ENCODE assay signal across 31 cellular contexts in the genomic region with DNA sequence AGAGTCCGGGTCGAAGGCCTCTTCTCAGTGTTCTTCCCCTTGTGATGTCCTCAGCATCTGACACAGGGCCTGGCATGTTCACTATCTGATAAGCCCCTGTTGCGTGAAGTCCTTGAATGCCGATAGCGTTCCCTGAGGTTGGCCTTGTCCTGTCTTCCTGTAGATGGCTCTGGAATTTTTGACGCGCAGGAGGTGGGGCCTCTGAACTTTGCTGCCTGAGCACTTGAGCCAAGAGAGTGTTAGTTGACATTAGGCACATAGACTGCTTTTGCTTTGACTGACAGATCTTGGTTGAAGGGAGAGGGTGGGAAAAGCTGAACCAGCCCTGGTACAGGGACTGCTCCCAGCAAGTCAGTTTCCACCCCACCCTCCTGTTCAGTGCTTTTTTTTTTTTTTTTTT. TPM values are rescaled to one million over a fixed set of nuclear protein-coding genes. Genes with fewer than 3 reads are reported as not detected.
DNase-seq lines count a peak whose midpoint lies in the region; ATAC-seq, FAIRE-seq and TF ChIP-seq lines count a peak whose summit lies in the region.
"Had no signal": no experiment of that assay in that cellular context is flagged by ENCODE, and none has a peak within 500 bp of the region (broad histone marks: within the 10 kb centered on the region; RNA-seq: fewer than 3 reads in every experiment).

No MANE protein-coding gene starts in this region.

- intact Hi-C loops in activated CD4-positive, alpha-beta memory T cell treated with anti-CD3 and anti-CD28 coated beads for 36 hours (cut with micrococcal nuclease), result no loop called here
- intact Hi-C loops in HepG2 (cut with micrococcal nuclease; ENCODE audit: unreplicated experiment), result no loop called here

- TF ChIP-seq EP300 in gastroesophageal sphincter (IDR thresholded peaks at IDR 0.05), result no peak
- no peak for TF ChIP-seq EP300 in HepG2 (IDR thresholded peaks at IDR 0.05; ENCODE audit: low read depth in 2 of 2, low read length in 2 of 2)
- TF ChIP-seq EP300 in HepG2 (CRISPR knock-in tag; IDR thresholded peaks at IDR 0.05; ENCODE audit: borderline replicate concordance), result no peak
- no peak for TF ChIP-seq EP300 in suprapubic skin (IDR thresholded peaks at IDR 0.05)

- peak; percentile 36 for FAIRE-seq in HepG2 (lab: Jason Lieb, UNC)
- FAIRE-seq: GM19239, islet of Langerhans had no signal

- peaks cover 3% of the 10 kb centered on the region for H3K79me2 ChIP-seq in HepG2 (ENCODE audit: insufficient read depth, low read length)

- H3K36me3 Mint-ChIP-seq in activated CD4-positive, alpha-beta memory T cell treated with anti-CD3 and anti-CD28 coated beads, Interleukin-2, amount 10 ng/mL, durations not matched to agents 7 days and 5 days (ENCODE audit: low read depth), result peaks cover 5% of the 10 kb centered on the region
- H3K36me3 Mint-ChIP-seq in activated CD4-positive, alpha-beta memory T cell treated with anti-CD3 and anti-CD28 coated beads for 36 hours, result peaks cover 1% of the 10 kb centered on the region
- H3K36me3 Mint-ChIP-seq: CD8-positive, alpha-beta T cell; memory B cell had no signal

- TF ChIP-seq CTCF in gastroesophageal sphincter (IDR thresholded peaks at IDR 0.05), result no peak
- no peak for TF ChIP-seq CTCF in HepG2 (CRISPR knock-in tag; IDR thresholded peaks at IDR 0.05)
- no peak for TF ChIP-seq CTCF in suprapubic skin (IDR thresholded peaks at IDR 0.05)

- H3K9ac ChIP-seq in HepG2 (ENCODE audit: insufficient read depth, low read depth, low read length) (no peak overlapping the region), stomach smooth muscle (ENCODE audit: low read length in 2 of 2) (peak overlapping the region in 1 of 2 donors; percentile 13)
- H3K9ac ChIP-seq: SK-N-SH had no signal

- H2AFZ ChIP-seq in HepG2 (ENCODE audit: low read length), result no peak overlapping the region

- DNase-seq in activated CD4-positive, alpha-beta memory T cell treated with anti-CD3 and anti-CD28 coated beads, Interleukin-2, amount 10 ng/mL, durations not matched to agents 7 days and 5 days, result peak; percentile 6
- no peak for DNase-seq in activated CD4-positive, alpha-beta memory T cell treated with anti-CD3 and anti-CD28 coated beads for 36 hours
- DNase-seq in HepG2 (ENCODE audit: low spot score) (peak; percentile 67), suprapubic skin (ENCODE audit: low spot score in 2 of 2) (no peak)
- DNase-seq in activated CD4-positive, alpha-beta T cell treated with anti-CD3 and anti-CD28 coated beads for 48 hours, result no peak
- DNase-seq: DMS 273 treated with DMSO at 0.1 percent for 48 hours; effector memory CD8-positive, alpha-beta T cell; foreskin melanocyte; H9; NCI-H1092 treated with DMSO at 0.1 percent for 48 hours; NCI-H2029; NCI-H226; NCI-H748 treated with DMSO at 0.1 percent for 48 hours; retina; RPMI8226; SK-N-SH; stimulated activated naive CD8-positive, alpha-beta T cell treated with anti-CD3 and anti-CD28 coated beads, Interleukin-15, Interleukin-2, amounts not matched to agents 100 U/mL and 50 U/mL, for 24 hours; T-helper 17 cell; tibial artery had no signal

- H3K4me3 Mint-ChIP-seq in activated CD4-positive, alpha-beta memory T cell treated with anti-CD3 and anti-CD28 coated beads, Interleukin-2, amount 10 ng/mL, durations not matched to agents 7 days and 5 days, result no peak overlapping the region
- no peak overlapping the region for H3K4me3 Mint-ChIP-seq in activated CD4-positive, alpha-beta memory T cell treated with anti-CD3 and anti-CD28 coated beads for 36 hours
- H3K4me3 Mint-ChIP-seq: effector memory CD8-positive, alpha-beta T cell; H9; memory B cell had no signal

- no peak for TF ChIP-seq RAD21 in HepG2 (CRISPR knock-in tag; IDR thresholded peaks at IDR 0.05)

- no peaks in the 10 kb centered on the region for H3K9me3 Mint-ChIP-seq in activated CD4-positive, alpha-beta memory T cell treated with anti-CD3 and anti-CD28 coated beads, Interleukin-2, amount 10 ng/mL, durations not matched to agents 7 days and 5 days
- no peaks in the 10 kb centered on the region for H3K9me3 Mint-ChIP-seq in activated CD4-positive, alpha-beta memory T cell treated with anti-CD3 and anti-CD28 coated beads for 36 hours
- H3K9me3 Mint-ChIP-seq: activated naive CD4-positive, alpha-beta T cell treated with anti-CD3 and anti-CD28 coated beads, Interleukin-2, amount 50 U/mL, for 72 hours; activated T-helper 2 cell treated with anti-CD3 and anti-CD28 coated beads, Interferon-gamma antibody, Interleukin-2, Interleukin-4, amounts not matched to agents 10 μg/mL and 5 μg/mL and 100 μg/mL, durations not matched to agents 14 hours and 24 hours and 36 hours; CD8-positive, alpha-beta T cell; effector memory CD8-positive, alpha-beta T cell; H9; memory B cell had no signal

- no peaks in the 10 kb centered on the region for H3K27me3 Mint-ChIP-seq in activated CD4-positive, alpha-beta memory T cell treated with anti-CD3 and anti-CD28 coated beads, Interleukin-2, amount 10 ng/mL, durations not matched to agents 7 days and 5 days
- peaks cover 10% of the 10 kb centered on the region for H3K27me3 Mint-ChIP-seq in activated CD4-positive, alpha-beta memory T cell treated with anti-CD3 and anti-CD28 coated beads for 36 hours
- H3K27me3 Mint-ChIP-seq: T-helper 17 cell had no signal

- H3K27ac Mint-ChIP-seq in activated CD4-positive, alpha-beta memory T cell treated with anti-CD3 and anti-CD28 coated beads, Interleukin-2, amount 10 ng/mL, durations not matched to agents 7 days and 5 days, result no peak overlapping the region
- no peak overlapping the region for H3K27ac Mint-ChIP-seq in activated CD4-positive, alpha-beta memory T cell treated with anti-CD3 and anti-CD28 coated beads for 36 hours
- H3K27ac Mint-ChIP-seq: activated naive CD4-positive, alpha-beta T cell treated with anti-CD3 and anti-CD28 coated beads, Interleukin-2, amount 50 U/mL, for 72 hours; activated T-helper 2 cell treated with anti-CD3 and anti-CD28 coated beads, Interferon-gamma antibody, Interleukin-2, Interleukin-4, amounts not matched to agents 10 μg/mL and 5 μg/mL and 100 μg/mL, durations not matched to agents 14 hours and 24 hours and 36 hours; CD8-positive, alpha-beta T cell; effector memory CD8-positive, alpha-beta T cell; memory B cell; T-helper 17 cell had no signal

- H3K9me3 ChIP-seq in gastroesophageal sphincter (no peaks in the 10 kb centered on the region), HepG2 (ENCODE audit: low read length) (no peaks in the 10 kb centered on the region), stomach smooth muscle (ENCODE audit: control insufficient read depth in 2 of 2, low read length in 2 of 2) (no peaks in the 10 kb centered on the region), suprapubic skin (no peaks in the 10 kb centered on the region)
- H3K9me3 ChIP-seq: neutrophil, SK-N-SH, tibial artery had no signal

- CTCF ChIA-PET in activated CD4-positive, alpha-beta memory T cell treated with anti-CD3 and anti-CD28 coated beads, Interleukin-2, amount 10 ng/mL, durations not matched to agents 7 days and 5 days (lab: Charles Lee), result no interaction called here
- CTCF ChIA-PET in activated CD4-positive, alpha-beta memory T cell treated with anti-CD3 and anti-CD28 coated beads for 36 hours (lab: Charles Lee), result no interaction called here
- CTCF ChIA-PET in HepG2 (lab: Yijun Ruan, JAX; ENCODE audit: low intra/inter-chr PET ratio, low total read pairs), result no interaction called here

- TF ChIP-seq POLR2A in gastroesophageal sphincter (IDR thresholded peaks at IDR 0.05), result no peak
- TF ChIP-seq POLR2A in HepG2 (IDR thresholded peaks at IDR 0.05; ENCODE audit: insufficient read depth in 1 of 2, low read depth in 2 of 2, low read length in 2 of 2), result no peak
- no peak for TF ChIP-seq POLR2A in suprapubic skin (IDR thresholded peaks at IDR 0.05)

- 0 out of 2 replicates have a peak, but pooled peaks cover 4% of the 10 kb centered on the region for H4K20me1 ChIP-seq in HepG2 (ENCODE audit: insufficient read depth, low read length)

- in situ Hi-C loops in HepG2 (cut with HindIII; ENCODE audit: extremely low pct_ligation_motif_present, low pct_unique_long_range_greater_than_20kb), result no loop called here

- no TSS peak for BruUV-seq in HepG2 (replicated peaks; lab: Mats Ljungman, UMichigan)

- H3K4me2 ChIP-seq in HepG2 (ENCODE audit: low read depth, low read length), result no peak overlapping the region
- H3K4me2 ChIP-seq: SK-N-SH had no signal

- peaks cover 65% of the 10 kb centered on the region for H3K4me1 Mint-ChIP-seq in activated CD4-positive, alpha-beta memory T cell treated with anti-CD3 and anti-CD28 coated beads, Interleukin-2, amount 10 ng/mL, durations not matched to agents 7 days and 5 days
- peaks cover 68% of the 10 kb centered on the region for H3K4me1 Mint-ChIP-seq in activated CD4-positive, alpha-beta memory T cell treated with anti-CD3 and anti-CD28 coated beads for 36 hours (ENCODE audit: low read depth)

- ATAC-seq in gastroesophageal sphincter (no peak), HepG2 (peak; percentile 86), HG03280 (IDR thresholded peaks at IDR 0.05; ENCODE audit: unreplicated experiment) (no peak)
- ATAC-seq: activated naive CD4-positive, alpha-beta T cell treated with anti-CD3 and anti-CD28 coated beads, Interleukin-2, amount 50 U/mL, for 72 hours; CD8-positive, alpha-beta T cell; effector memory CD8-positive, alpha-beta T cell; esophagus mucosa; stimulated activated naive CD8-positive, alpha-beta T cell treated with anti-CD3 and anti-CD28 coated beads, Interleukin-15, Interleukin-2, amounts not matched to agents 100 U/mL and 50 U/mL, for 24 hours; T-helper 17 cell had no signal

- H3K27ac ChIP-seq in gastroesophageal sphincter, result peak overlapping the region; percentile 80 to 87 (median 84)
- no peak overlapping the region for H3K27ac ChIP-seq in HepG2 (ENCODE audit: extremely low read length, insufficient read depth, low read length)
- H3K27ac ChIP-seq in stomach smooth muscle (ENCODE audit: low read length), result peak overlapping the region; percentile 64
- H3K27ac ChIP-seq in suprapubic skin, result no peak overlapping the region
- H3K27ac ChIP-seq: 22Rv1, neutrophil, tibial artery had no signal

- WGBS in gastroesophageal sphincter (ENCODE audit: low coverage in 1 of 2), 2 donors, result 90 to 94% methylated on average over 2 of the region's 7 CpGs
- 41% methylated on average over 4 of the region's 7 CpGs for WGBS in HepG2 (ENCODE audit: low lambda C conversion rate)
- 92% methylated on average over 7 of the region's 7 CpGs for WGBS in suprapubic skin

- H3K4me3 ChIP-seq in gastroesophageal sphincter (no peak overlapping the region), HepG2 (replicated peaks in 1 of 3; ENCODE audit: insufficient read depth in 1 of 3, low read depth in 2 of 3, low read length in 3 of 3) (no peak overlapping the region), stomach smooth muscle (ENCODE audit: low read length in 2 of 2) (no peak overlapping the region), suprapubic skin (no peak overlapping the region)
- H3K4me3 ChIP-seq: tibial artery had no signal

- no peaks in the 10 kb centered on the region for H3K36me3 ChIP-seq in gastroesophageal sphincter
- no peaks in the 10 kb centered on the region for H3K36me3 ChIP-seq in HepG2 (replicated peaks in 1 of 2; ENCODE audit: control insufficient read depth in 1 of 2, insufficient read depth in 2 of 2, low read length in 2 of 2)
- no peaks in the 10 kb centered on the region for H3K36me3 ChIP-seq in stomach smooth muscle (ENCODE audit: control insufficient read depth in 2 of 2, insufficient read depth in 2 of 2, low read length in 2 of 2)
- no peaks in the 10 kb centered on the region for H3K36me3 ChIP-seq in suprapubic skin
- H3K36me3 ChIP-seq: neutrophil, tibial artery had no signal

- POLR2A ChIA-PET in activated CD4-positive, alpha-beta memory T cell treated with anti-CD3 and anti-CD28 coated beads, Interleukin-2, amount 10 ng/mL, durations not matched to agents 7 days and 5 days (lab: Charles Lee), result no interaction called here
- POLR2A ChIA-PET in activated CD4-positive, alpha-beta memory T cell treated with anti-CD3 and anti-CD28 coated beads for 36 hours (lab: Charles Lee), result no interaction called here
- POLR2A ChIA-PET in HepG2 (lab: Yijun Ruan, JAX), result no interaction called here

- peaks cover 10 to 100% (median 48%) of the 10 kb centered on the region in 3 donors for H3K4me1 ChIP-seq in gastroesophageal sphincter
- H3K4me1 ChIP-seq in HepG2 (ENCODE audit: insufficient read depth, low read length), result peaks cover 41% of the 10 kb centered on the region
- peaks cover 66% of the 10 kb centered on the region for H3K4me1 ChIP-seq in stomach smooth muscle (ENCODE audit: control insufficient read depth, insufficient read depth, low read length)
- peaks cover 38% of the 10 kb centered on the region for H3K4me1 ChIP-seq in suprapubic skin

- H3K27me3 ChIP-seq in gastroesophageal sphincter (no peaks in the 10 kb centered on the region), HepG2 (ENCODE audit: control insufficient read depth in 1 of 2, insufficient read depth in 2 of 2, low read length in 2 of 2) (no peaks in the 10 kb centered on the region), stomach smooth muscle (ENCODE audit: control insufficient read depth in 1 of 2, insufficient read depth in 2 of 2, low read length in 2 of 2) (no peaks in the 10 kb centered on the region), suprapubic skin (no peaks in the 10 kb centered on the region)
- H3K27me3 ChIP-seq: tibial artery had no signal

RNA-seq across cellular contexts. Expression of gene LDLRAD4, which starts 53.0 kb away (rescaled TPM):
- total RNA-seq in activated CD4-positive, alpha-beta memory T cell treated with anti-CD3 and anti-CD28 coated beads, Interleukin-2, amount 10 ng/mL, durations not matched to agents 7 days and 5 days, result 10 to 100 TPM; 19.1 to 22.4 TPM
- total RNA-seq in activated CD4-positive, alpha-beta memory T cell treated with anti-CD3 and anti-CD28 coated beads for 36 hours, result 10 to 100 TPM; 28.4 to 30.1 TPM
- 10 to 100 TPM; 28.1 to 85.9 (median 55.2) TPM for total RNA-seq in gastroesophageal sphincter
- 10.4 and 13.6 TPM in 2 replicates for total RNA-seq in HepG2 (2016; rRNA removed; fragmentation: Illumina TruSeq; extraction: Trizol)
- total RNA-seq in HepG2 (2016; cell fraction: cytosol; rRNA removed; fragmentation: Illumina TruSeq; extraction: Trizol; ENCODE audit: low read depth), result 6.1 and 8.9 TPM in 2 replicates
- 12.4 and 15.9 TPM in 2 replicates for total RNA-seq in HepG2 (2016; cell fraction: insoluble cytoplasmic fraction; rRNA removed; fragmentation: Illumina TruSeq; extraction: Trizol)
- total RNA-seq in HepG2 (2016; cell fraction: membrane; rRNA removed; fragmentation: Illumina TruSeq; extraction: Trizol), result 11.2 and 12.8 TPM in 2 replicates
- total RNA-seq in HepG2 (2016; cell fraction: nucleus; rRNA removed; fragmentation: Illumina TruSeq; extraction: Trizol), result 18.3 and 32.5 TPM in 2 replicates
- polyA plus RNA-seq in HepG2 (2011; rRNA removed), result 11.8 and 20.9 TPM in 2 replicates
- 7.9 and 14.0 TPM in 2 replicates for polyA plus RNA-seq in HepG2 (2011; cell fraction: cytosol; rRNA removed)
- 35.4 and 60.5 TPM in 2 replicates for polyA plus RNA-seq in HepG2 (2011; cell fraction: nucleus; rRNA removed)
- polyA plus RNA-seq in HepG2 (2012), result 7.9 and 15.6 TPM in 2 replicates
- polyA plus RNA-seq in HepG2 (2016; cell fraction: cytosol; fragmentation: Illumina TruSeq; extraction: Trizol; ENCODE audit: low read depth), result 9.0 and 9.7 TPM in 2 replicates
- 12.7 and 13.9 TPM in 2 replicates for polyA plus RNA-seq in HepG2 (2016; cell fraction: insoluble cytoplasmic fraction; fragmentation: Illumina TruSeq; extraction: Trizol; ENCODE audit: low read depth)
- polyA plus RNA-seq in HepG2 (2016; cell fraction: membrane; fragmentation: Illumina TruSeq; extraction: Trizol; ENCODE audit: low read depth), result 12.9 and 14.9 TPM in 2 replicates
- 20.5 and 30.2 TPM in 2 replicates for polyA plus RNA-seq in HepG2 (2016; cell fraction: nucleus; fragmentation: Illumina TruSeq; extraction: Trizol; ENCODE audit: insufficient read depth, low read depth)
- polyA minus RNA-seq in HepG2 (2011; rRNA and poly(A)+ RNA removed; ENCODE audit: low replicate concordance), result 0.19 and 17.1 TPM in 2 replicates
- polyA minus RNA-seq in HepG2 (2011; cell fraction: cytosol; rRNA and poly(A)+ RNA removed), result 5.8 and 10.2 TPM in 2 replicates
- polyA minus RNA-seq in HepG2 (2011; cell fraction: nucleus; rRNA and poly(A)+ RNA removed), result 34.9 and 52.0 TPM in 2 replicates
- 10 to 100 TPM; 10.1 to 31.6 (median 15.1) TPM for total RNA-seq in suprapubic skin

Comparison
In these comparisons a context has a peak if more than half of its experiments do, and no peak if none do; other contexts are left out.
1. DNase-seq: peak in activated CD4-positive, alpha-beta memory T cell treated with anti-CD3 and anti-CD28 coated beads, Interleukin-2, amount 10 ng/mL, durations not matched to agents 7 days and 5 days (single experiment) and HepG2 (single experiment); none in activated CD4-positive, alpha-beta memory T cell treated with anti-CD3 and anti-CD28 coated beads for 36 hours (single experiment), suprapubic skin (0 of 2) and activated CD4-positive, alpha-beta T cell treated with anti-CD3 and anti-CD28 coated beads for 48 hours (single experiment).
2. H3K27ac ChIP-seq: peak in gastroesophageal sphincter (4 of 4) and stomach smooth muscle (single experiment); none in HepG2 (single experiment) and suprapubic skin (single experiment).